In the genomic region with DNA sequence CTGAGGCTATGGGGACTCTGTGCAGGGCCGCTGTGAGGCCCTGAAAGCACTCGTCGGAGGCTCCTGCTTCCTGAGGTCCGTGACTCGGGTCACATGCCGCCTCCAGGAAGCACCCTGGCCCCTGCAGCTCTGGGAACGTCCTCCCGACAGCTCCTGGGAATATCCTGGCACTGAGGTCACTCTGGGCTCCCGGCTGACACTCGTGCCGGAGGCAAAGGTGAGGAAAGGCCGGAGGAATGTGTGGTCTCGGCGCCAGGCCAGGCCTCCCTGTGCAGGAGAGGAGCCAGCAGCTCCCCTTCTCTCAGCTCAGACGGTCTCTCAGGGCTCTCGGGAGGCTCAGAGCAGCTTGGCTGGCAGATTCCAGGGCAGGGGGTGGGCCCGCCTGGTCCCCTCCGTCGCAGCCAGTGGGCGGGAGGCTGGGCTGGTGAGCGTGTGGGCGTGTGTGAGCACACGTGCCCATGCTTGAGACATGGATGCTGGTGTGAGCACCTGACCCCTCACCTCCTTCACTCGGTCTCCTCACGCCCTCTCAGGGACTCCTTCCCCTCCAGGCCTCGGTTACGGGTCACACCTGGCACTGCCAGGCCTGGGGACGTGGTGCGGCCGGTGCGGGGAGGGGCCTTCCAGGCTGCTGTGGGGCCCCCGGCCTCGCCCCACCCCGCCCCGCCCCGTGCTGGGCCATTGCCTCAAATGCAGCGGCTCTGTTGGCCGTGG, we compare ENCODE assay signal across 8 cellular contexts. TPM values are rescaled to one million over a fixed set of nuclear protein-coding genes. Genes with fewer than 3 reads are reported as not detected.
DNase-seq lines count a peak whose midpoint lies in the region; ATAC-seq and TF ChIP-seq lines count a peak whose summit lies in the region.

No MANE protein-coding gene starts in this region.

- H3K27me3 ChIP-seq in DND-41 (ENCODE audit: insufficient read depth, low read length, poor library complexity) (peaks cover 7% of the 10 kb centered on the region), mammary epithelial cell (ENCODE audit: insufficient read depth, low read length) (no peaks in the 10 kb centered on the region)

- H4K20me1 ChIP-seq in DND-41 (ENCODE audit: insufficient read depth, low read length) (peaks cover 22% of the 10 kb centered on the region), mammary epithelial cell (ENCODE audit: insufficient read depth, low read length) (no peaks in the 10 kb centered on the region)

- peak; percentile 79 for ATAC-seq in DND-41 (ENCODE audit: insufficient read depth, low read depth)
- ATAC-seq in HG03108 (IDR thresholded peaks at IDR 0.05; ENCODE audit: unreplicated experiment): peak; percentile 45
- ATAC-seq in GM19324 (IDR thresholded peaks at IDR 0.05; ENCODE audit: low FRiP score, unreplicated experiment): no peak

- TF ChIP-seq CTCF in DND-41 (IDR thresholded peaks at IDR 0.05; ENCODE audit: borderline replicate concordance, extremely low read depth, low read length, poor library complexity, severe bottlenecking) (no peak), mammary epithelial cell (conservative IDR thresholded peaks at IDR 0.05 in 1 of 2, IDR thresholded peaks at IDR 0.05 in 1 of 2; ENCODE audit: extremely low read depth in 1 of 2, insufficient read depth in 1 of 2, low read depth in 1 of 2, low read length in 2 of 2) (no peak)

- H3K9ac ChIP-seq in DND-41 (ENCODE audit: low read depth, low read length): no peak overlapping the region
- H3K9ac ChIP-seq in mammary epithelial cell (ENCODE audit: insufficient read depth, low read length): no peak overlapping the region

- no peaks in the 10 kb centered on the region for H3K9me3 ChIP-seq in DND-41 (ENCODE audit: insufficient read depth, low read length, severe bottlenecking)
- no peaks in the 10 kb centered on the region for H3K9me3 ChIP-seq in mammary epithelial cell (replicated peaks; ENCODE audit: insufficient read depth, low read length)

- H2AFZ ChIP-seq in DND-41 (ENCODE audit: low read depth, low read length) (no peak overlapping the region), mammary epithelial cell (ENCODE audit: low read depth, low read length) (peak overlapping the region; percentile 45)

- in situ Hi-C loops in mammary epithelial cell (cut with MboI; ENCODE audit: low sequenced_read_pairs in 2 of 2): no loop called here

- dilution Hi-C loops in mammary epithelial cell (cut with HindIII; ENCODE audit: low sequenced_read_pairs): no loop called here

- H3K27ac ChIP-seq in DND-41 (ENCODE audit: low read length) (no peak overlapping the region), mammary epithelial cell (ENCODE audit: insufficient read depth, low read depth, low read length) (peak overlapping the region; percentile 4)

- CTCF ChIA-PET in mammary epithelial cell (lab: Charles Lee; ENCODE audit: low non-redundant PET): no interaction called here

- H3K4me1 ChIP-seq in DND-41 (ENCODE audit: insufficient read depth, low read length) (peaks cover 5% of the 10 kb centered on the region; the same call in 1 of the 2 replicates), mammary epithelial cell (ENCODE audit: insufficient read depth, low read length) (peaks cover 15% of the 10 kb centered on the region)

- BruUV-seq in mammary epithelial cell (replicated peaks; lab: Mats Ljungman, UMichigan): no TSS peak

- 8% methylated on average over 19 of the region's 38 CpGs for WGBS in mammary epithelial cell (ENCODE audit: low coverage, missing lambda C conversion rate)

- H3K4me2 ChIP-seq in DND-41 (ENCODE audit: insufficient read depth, low read length) (0 out of 2 replicates have a peak overlapping the region, but pooled peaks have one; percentile 20), mammary epithelial cell (ENCODE audit: insufficient read depth, low read depth, low read length) (peak overlapping the region; percentile 81)

- H3K79me2 ChIP-seq in DND-41 (ENCODE audit: insufficient read depth, low read length) (no peaks in the 10 kb centered on the region), mammary epithelial cell (ENCODE audit: insufficient read depth, low read length) (no peaks in the 10 kb centered on the region)

- peak; percentile 39 for DNase-seq in DND-41
- DNase-seq in RKO (ENCODE audit: low spot score): peak; percentile 91
- DNase-seq in mammary epithelial cell: peak; percentile 91
- DNase-seq in iris pigment epithelial cell (ENCODE audit: low read depth): peak; percentile 66
- DNase-seq in stimulated activated CD4-positive, alpha-beta T cell treated with anti-CD3 and anti-CD28 coated beads, Interleukin-2, amount 100 ng/mL, for 4 hours (ENCODE audit: low read depth): peak; percentile 33
- no peak for DNase-seq in NCI-H2107 (lab: John Stamatoyannopoulos, UW)

- intact Hi-C loops in mammary epithelial cell (cut with micrococcal nuclease): no loop called here

- H3K4me3 ChIP-seq in DND-41 (ENCODE audit: low read depth in 1 of 2, low read length in 2 of 2) (no peak overlapping the region), mammary epithelial cell (replicated peaks in 1 of 3; ENCODE audit: insufficient read depth in 1 of 3, low read depth in 2 of 3, low read length in 3 of 3) (peak overlapping the region in 2 of 3 experiments; percentile 6 to 14)

- H3K36me3 ChIP-seq in DND-41 (ENCODE audit: insufficient read depth, low read length) (no peaks in the 10 kb centered on the region), mammary epithelial cell (ENCODE audit: insufficient read depth, low read length) (no peaks in the 10 kb centered on the region)

RNA-seq across cellular contexts. Expression of gene RNF223, which starts 5.5 kb away (rescaled TPM):
- total RNA-seq in mammary epithelial cell: under 1 TPM in 1 of 2 donors, not detected in 1; 0.17 TPM
- 0.06 TPM for polyA plus RNA-seq in mammary epithelial cell
- not detected for polyA minus RNA-seq in mammary epithelial cell

RNA-seq across cellular contexts. Expression of gene C1orf159, which starts 36.3 kb away (rescaled TPM):
- 10 to 100 TPM in 1 of 2 donors, 1 to 10 TPM in 1; 9.5 to 23.8 TPM for total RNA-seq in mammary epithelial cell
- 11.6 TPM for polyA plus RNA-seq in mammary epithelial cell
- polyA minus RNA-seq in mammary epithelial cell: 0.88 TPM

RNA-seq across cellular contexts. Expression of gene AGRN, which starts 59.6 kb away (rescaled TPM):
- 100 to 1,000 TPM; 313 to 373 TPM for total RNA-seq in mammary epithelial cell
- 117 TPM for polyA plus RNA-seq in mammary epithelial cell
- polyA minus RNA-seq in mammary epithelial cell: 254 TPM

Comparison
In these comparisons a context has a peak if more than half of its experiments do, and no peak if none do; other contexts are left out.
1. H3K4me3 ChIP-seq: peak in mammary epithelial cell (2 of 3); none in DND-41 (0 of 2).